22 cellular contexts compared by ENCODE assay signal in the genomic region with DNA sequence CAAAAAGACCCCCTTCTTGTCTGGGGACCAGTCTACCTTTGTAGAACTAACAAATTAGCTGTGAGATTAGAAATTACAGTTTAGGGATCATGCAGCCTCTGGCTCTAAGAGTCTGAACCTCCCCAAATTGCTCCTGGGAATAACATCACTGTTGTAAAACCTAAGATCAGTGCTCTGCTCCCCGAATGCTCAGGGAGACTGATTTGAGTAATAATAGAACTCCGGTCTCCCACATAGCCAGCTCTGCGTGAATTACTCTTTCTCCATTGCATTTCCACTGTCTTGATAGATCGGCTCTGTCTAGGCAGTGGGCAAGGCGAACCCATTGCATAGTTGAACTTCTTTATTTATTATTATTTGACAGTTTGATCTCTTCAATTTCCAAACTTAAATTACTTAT.
"Had no signal": no experiment of that assay in that cellular context is flagged by ENCODE, and none has a peak within 500 bp of the region (broad histone marks: within the 10 kb centered on the region; RNA-seq: fewer than 3 reads in every experiment).

No MANE protein-coding gene starts in this region.

- H3K9me3 ChIP-seq: esophagus muscularis mucosa, gastrocnemius medialis, left ventricle myocardium inferior, lower lobe of right lung, spleen had no signal

- H3K27me3 ChIP-seq: esophagus muscularis mucosa, gastrocnemius medialis, heart right ventricle, spleen, stomach had no signal

- FAIRE-seq: endometrium, urothelium cell line had no signal

- H3K4me3 ChIP-seq: esophagus muscularis mucosa, gastrocnemius medialis, heart right ventricle, left ventricle myocardium inferior, lower lobe of right lung, spleen, stomach had no signal

- H3K27ac ChIP-seq: epithelial cell of prostate, esophagus muscularis mucosa, gastrocnemius medialis, heart right ventricle, left ventricle myocardium inferior, lower lobe of right lung, spleen, stomach had no signal

- DNase-seq: effector memory CD4-positive, alpha-beta T cell; gastrocnemius medialis; heart right ventricle; kidney; left cardiac atrium; left ventricle myocardium inferior; lower lobe of right lung; natural killer cell; spleen; stimulated activated CD4-positive, alpha-beta T cell treated with anti-CD3 and anti-CD28 coated beads, Interleukin-15, amount 100 ng/mL, for 24 hours; stimulated activated CD4-positive, alpha-beta T cell treated with anti-CD3 and anti-CD28 coated beads, Interleukin-1b, Interleukin-23, amount 100 ng/mL, for 48 hours; stimulated activated CD4-positive, alpha-beta T cell treated with anti-CD3 and anti-CD28 coated beads, Interleukin-4, amount 100 ng/mL, for 4 hours; stimulated activated naive B cell treated with anti-CD40 and anti-IgM and Interleukin-4, amounts not matched to agents 10 μg/mL and 1 μg/mL and 100 μg/mL, for 72 hours; stomach had no signal

- H3K27ac Mint-ChIP-seq: memory B cell; mesothelial cell of epicardium; natural killer cell; stimulated activated naive B cell treated with anti-CD40 and anti-IgM and Interleukin-4, amounts not matched to agents 10 μg/mL and 1 μg/mL and 100 μg/mL, for 72 hours; type B pancreatic cell had no signal

- H3K27me3 Mint-ChIP-seq: memory B cell, type B pancreatic cell had no signal

- H3K4me1 ChIP-seq: esophagus muscularis mucosa, gastrocnemius medialis, heart right ventricle, left ventricle myocardium inferior, lower lobe of right lung, spleen, stomach had no signal

- H3K9me3 Mint-ChIP-seq: stimulated activated naive B cell treated with anti-CD40 and anti-IgM and Interleukin-4, amounts not matched to agents 10 μg/mL and 1 μg/mL and 100 μg/mL, for 72 hours had no signal

- H3K36me3 Mint-ChIP-seq: memory B cell; mesothelial cell of epicardium; natural killer cell; stimulated activated naive B cell treated with anti-CD40 and anti-IgM and Interleukin-4, amounts not matched to agents 10 μg/mL and 1 μg/mL and 100 μg/mL, for 72 hours; type B pancreatic cell had no signal

- H3K4me3 Mint-ChIP-seq: memory B cell; mesothelial cell of epicardium; natural killer cell; stimulated activated naive B cell treated with anti-CD40 and anti-IgM and Interleukin-4, amounts not matched to agents 10 μg/mL and 1 μg/mL and 100 μg/mL, for 72 hours; type B pancreatic cell had no signal

- H3K4me1 Mint-ChIP-seq: memory B cell; natural killer cell; stimulated activated naive B cell treated with anti-CD40 and anti-IgM and Interleukin-4, amounts not matched to agents 10 μg/mL and 1 μg/mL and 100 μg/mL, for 72 hours had no signal

- H3K36me3 ChIP-seq: esophagus muscularis mucosa, gastrocnemius medialis, heart right ventricle, left ventricle myocardium inferior, lower lobe of right lung, spleen, stomach had no signal

- ATAC-seq: gastrocnemius medialis; heart right ventricle; left cardiac atrium; lower lobe of right lung; natural killer cell; sciatic nerve; stimulated activated naive B cell treated with anti-CD40 and anti-IgM and Interleukin-4, amounts not matched to agents 10 μg/mL and 1 μg/mL and 100 μg/mL, for 72 hours had no signal
